ENCODE assay signal across 22 cellular contexts in genomic region chr16:17295948-17296347, GRCh38.
A peak's percentile ranks its signal among the peaks of the same experiment; 100 is the strongest.
DNase-seq lines count a peak whose midpoint lies in the region; ATAC-seq and TF ChIP-seq lines count a peak whose summit lies in the region.
"Had no signal": no experiment of that assay in that cellular context is flagged by ENCODE, and none has a peak within 500 bp of the region (broad histone marks: within the 10 kb centered on the region; RNA-seq: fewer than 3 reads in every experiment).

No MANE protein-coding gene starts in this region.

- WGBS in esophagus muscularis mucosa: 70% methylated on average over 5 of the region's 5 CpGs

- no peak for DNase-seq in activated T-cell treated with anti-CD3 and anti-CD28 coated beads, Interleukin-2, amount 50 U/mL, for 24 hours
- DNase-seq in activated T-cell treated with anti-CD3 and anti-CD28 coated beads, Interleukin-2, amount 50 U/mL, for 1 hour: no peak
- no peak for DNase-seq in esophagus muscularis mucosa (ENCODE audit: extremely low spot score)
- DNase-seq in thoracic aorta (ENCODE audit: low spot score): no peak
- no peak for DNase-seq in NCI-H1930 (lab: John Stamatoyannopoulos, UW)
- DNase-seq in NCI-H226: no peak
- no peak for DNase-seq in NCI-H446 treated with DMSO at 0.1 percent for 48 hours (lab: John Stamatoyannopoulos, UW)
- DNase-seq: activated CD4-positive, alpha-beta T cell treated with anti-CD3 and anti-CD28 coated beads for 48 hours; activated naive CD8-positive, alpha-beta T cell treated with anti-CD3 and anti-CD28 coated beads, Interleukin-2, amount 10 ng/mL, durations not matched to agents 7 days and 5 days; colonic mucosa; mammary epithelial cell; naive thymus-derived CD8-positive, alpha-beta T cell; NCI-H526; OCI-M1; SHP77 treated with DMSO at 0.1 percent for 48 hours; stimulated activated CD4-positive, alpha-beta T cell treated with anti-CD3 and anti-CD28 coated beads, Interleukin-2, amount 100 ng/mL, for 48 hours; stimulated activated naive CD8-positive, alpha-beta T cell treated with anti-CD3 and anti-CD28 coated beads, Interleukin-15, Interleukin-2, amounts not matched to agents 100 U/mL and 50 U/mL, for 24 hours; T-helper 1 cell had no signal

- ATAC-seq in thoracic aorta (ENCODE audit: insufficient number of reproducible peaks, low FRiP score, low read depth): no peak
- ATAC-seq: naive thymus-derived CD8-positive, alpha-beta T cell; stimulated activated naive CD8-positive, alpha-beta T cell treated with anti-CD3 and anti-CD28 coated beads, Interleukin-15, Interleukin-2, amounts not matched to agents 100 U/mL and 50 U/mL, for 24 hours had no signal

- TF ChIP-seq CTCF in esophagus muscularis mucosa (IDR thresholded peaks at IDR 0.05) (no peak), thoracic aorta (IDR thresholded peaks at IDR 0.05) (no peak)

- H3K4me1 Mint-ChIP-seq in activated T-cell treated with anti-CD3 and anti-CD28 coated beads, Interleukin-2, amount 50 U/mL, for 24 hours (ENCODE audit: low read depth): no peaks in the 10 kb centered on the region

- no peak for TF ChIP-seq EP300 in esophagus muscularis mucosa (IDR thresholded peaks at IDR 0.05)

- no peak for TF ChIP-seq POLR2A in esophagus muscularis mucosa (IDR thresholded peaks at IDR 0.05; ENCODE audit: low read depth)

- H3K9ac ChIP-seq in muscle layer of colon (ENCODE audit: low read length): no peak overlapping the region

- H3K4me3 Mint-ChIP-seq in activated T-cell treated with anti-CD3 and anti-CD28 coated beads, Interleukin-2, amount 50 U/mL, for 24 hours: no peak overlapping the region
- H3K4me3 Mint-ChIP-seq: activated naive CD8-positive, alpha-beta T cell treated with anti-CD3 and anti-CD28 coated beads, Interleukin-2, amount 10 ng/mL, durations not matched to agents 7 days and 5 days; naive thymus-derived CD8-positive, alpha-beta T cell had no signal

- no peaks in the 10 kb centered on the region for H3K36me3 ChIP-seq in esophagus muscularis mucosa
- H3K36me3 ChIP-seq in muscle layer of colon (ENCODE audit: insufficient read depth, low read length): no peaks in the 10 kb centered on the region
- no peaks in the 10 kb centered on the region for H3K36me3 ChIP-seq in thoracic aorta
- H3K36me3 ChIP-seq: colonic mucosa had no signal

- peaks cover 25 to 59% (median 51%) of the 10 kb centered on the region in 4 donors for H3K4me1 ChIP-seq in esophagus muscularis mucosa
- H3K4me1 ChIP-seq in muscle layer of colon (ENCODE audit: insufficient read depth, low read length): peaks cover 43% of the 10 kb centered on the region
- peaks cover 2 to 35% of the 10 kb centered on the region in 2 donors for H3K4me1 ChIP-seq in thoracic aorta (ENCODE audit: control insufficient read depth in 1 of 2, low read depth in 2 of 2)

- intact Hi-C loops in esophagus muscularis mucosa (cut with DNase I): no loop called here

- peak overlapping the region; percentile 26 for H3K27ac Mint-ChIP-seq in activated T-cell treated with anti-CD3 and anti-CD28 coated beads, Interleukin-2, amount 50 U/mL, for 24 hours
- H3K27ac Mint-ChIP-seq: activated naive CD8-positive, alpha-beta T cell treated with anti-CD3 and anti-CD28 coated beads, Interleukin-2, amount 10 ng/mL, durations not matched to agents 7 days and 5 days; progenitor cell of endocrine pancreas had no signal

- no peak overlapping the region for H3K4me3 ChIP-seq in esophagus muscularis mucosa
- H3K4me3 ChIP-seq in muscle layer of colon (ENCODE audit: low read depth in 1 of 2, low read length in 2 of 2): no peak overlapping the region
- no peak overlapping the region for H3K4me3 ChIP-seq in thoracic aorta
- H3K4me3 ChIP-seq: colonic mucosa, smooth muscle cell had no signal

- H3K27me3 ChIP-seq in esophagus muscularis mucosa: no peaks in the 10 kb centered on the region
- no peaks in the 10 kb centered on the region for H3K27me3 ChIP-seq in muscle layer of colon (ENCODE audit: control insufficient read depth in 1 of 2, insufficient read depth in 2 of 2, low read length in 2 of 2)
- no peaks in the 10 kb centered on the region for H3K27me3 ChIP-seq in thoracic aorta (replicated peaks; ENCODE audit: insufficient read depth)
- H3K27me3 ChIP-seq: colonic mucosa had no signal

- H3K9me3 ChIP-seq in esophagus muscularis mucosa (no peaks in the 10 kb centered on the region), muscle layer of colon (ENCODE audit: low read length) (no peaks in the 10 kb centered on the region), thoracic aorta (no peaks in the 10 kb centered on the region)
- H3K9me3 ChIP-seq: colonic mucosa had no signal

- H3K36me3 Mint-ChIP-seq in activated T-cell treated with anti-CD3 and anti-CD28 coated beads, Interleukin-2, amount 50 U/mL, for 24 hours (ENCODE audit: low read depth): no peaks in the 10 kb centered on the region

- peak overlapping the region; percentile 42 to 74 (median 65) for H3K27ac ChIP-seq in esophagus muscularis mucosa (replicated peaks in 1 of 4)
- peak overlapping the region; percentile 7 for H3K27ac ChIP-seq in muscle layer of colon (ENCODE audit: low read depth, low read length)
- peak overlapping the region; percentile 28 to 50 for H3K27ac ChIP-seq in thoracic aorta
- H3K27ac ChIP-seq: 22Rv1, colonic mucosa had no signal

- no peaks in the 10 kb centered on the region for H3K27me3 Mint-ChIP-seq in activated T-cell treated with anti-CD3 and anti-CD28 coated beads, Interleukin-2, amount 50 U/mL, for 24 hours
- H3K27me3 Mint-ChIP-seq: activated naive CD8-positive, alpha-beta T cell treated with anti-CD3 and anti-CD28 coated beads, Interleukin-2, amount 10 ng/mL, durations not matched to agents 7 days and 5 days; naive thymus-derived CD8-positive, alpha-beta T cell; progenitor cell of endocrine pancreas had no signal

- H3K9me3 Mint-ChIP-seq in activated T-cell treated with anti-CD3 and anti-CD28 coated beads, Interleukin-2, amount 50 U/mL, for 24 hours: no peaks in the 10 kb centered on the region
- H3K9me3 Mint-ChIP-seq: activated naive CD8-positive, alpha-beta T cell treated with anti-CD3 and anti-CD28 coated beads, Interleukin-2, amount 10 ng/mL, durations not matched to agents 7 days and 5 days; naive thymus-derived CD8-positive, alpha-beta T cell had no signal

Comparison
In these comparisons a context has a peak if more than half of its experiments do, and no peak if none do; other contexts are left out.
1. H3K27ac ChIP-seq: peak in every context shown above with its lines; median percentile 65 in esophagus muscularis mucosa; 39 in thoracic aorta; 7 in muscle layer of colon.